ENCODE assay signal across 15 cellular contexts in the genomic region with DNA sequence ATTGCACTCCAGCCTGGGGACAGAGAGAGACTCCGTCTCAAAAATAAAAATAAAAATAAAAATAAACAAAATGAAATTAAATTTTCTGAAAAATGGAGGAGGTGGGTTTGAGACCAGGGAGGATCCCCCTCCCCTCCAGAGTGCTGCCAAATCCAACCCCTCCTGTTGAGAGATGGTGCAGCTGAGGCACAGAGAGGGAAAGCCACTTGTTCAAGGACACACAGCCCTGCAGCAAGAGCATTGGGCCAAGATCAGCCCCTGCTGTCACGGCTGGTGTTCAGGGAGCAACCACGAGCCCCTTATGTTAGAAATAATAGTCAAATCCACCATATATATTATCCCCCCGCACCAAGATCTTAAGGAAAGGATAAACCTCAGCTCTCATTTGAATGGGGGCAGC. TPM values are rescaled to one million over a fixed set of nuclear protein-coding genes. Genes with fewer than 3 reads are reported as not detected.
"Had no signal": no experiment of that assay in that cellular context is flagged by ENCODE, and none has a peak within 500 bp of the region (broad histone marks: within the 10 kb centered on the region; RNA-seq: fewer than 3 reads in every experiment).

No MANE protein-coding gene starts in this region.

- H3K36me3 ChIP-seq: adrenal gland, breast epithelium, ovary, upper lobe of left lung had no signal

- H3K27ac ChIP-seq: breast epithelium, ovary, upper lobe of left lung had no signal

- H3K4me1 ChIP-seq: breast epithelium, upper lobe of left lung had no signal

- H3K4me3 Mint-ChIP-seq: naive thymus-derived CD8-positive, alpha-beta T cell; stimulated activated naive CD8-positive, alpha-beta T cell treated with anti-CD3 and anti-CD28 coated beads, Interleukin-15, Interleukin-2, amounts not matched to agents 100 ng/mL and 50 ng/mL, for 24 hours had no signal

- H3K36me3 Mint-ChIP-seq: activated CD4-positive, alpha-beta memory T cell treated with anti-CD3 and anti-CD28 coated beads for 36 hours; naive thymus-derived CD8-positive, alpha-beta T cell had no signal

- DNase-seq: activated naive CD4-positive, alpha-beta T cell treated with anti-CD3 and anti-CD28 coated beads, Interleukin-2, amount 50 U/mL, for 16 hours; activated T-cell treated with anti-CD3 and anti-CD28 coated beads, Interleukin-2, amount 50 U/mL, for 1 hour; cerebellar nuclear complex; cortex of kidney; head of caudate nucleus; naive thymus-derived CD8-positive, alpha-beta T cell; ovary; upper lobe of left lung had no signal

- H3K27me3 ChIP-seq: adrenal gland, breast epithelium, ovary, upper lobe of left lung had no signal

- H3K4me3 ChIP-seq: adrenal gland, breast epithelium, ovary, upper lobe of left lung had no signal

- H3K4me1 Mint-ChIP-seq: naive thymus-derived CD8-positive, alpha-beta T cell had no signal

- H3K9me3 Mint-ChIP-seq: activated CD4-positive, alpha-beta memory T cell treated with anti-CD3 and anti-CD28 coated beads for 36 hours; naive thymus-derived CD8-positive, alpha-beta T cell; stimulated activated naive CD8-positive, alpha-beta T cell treated with anti-CD3 and anti-CD28 coated beads, Interleukin-15, Interleukin-2, amounts not matched to agents 100 ng/mL and 50 ng/mL, for 24 hours had no signal

- ATAC-seq: naive thymus-derived CD8-positive, alpha-beta T cell had no signal

- H3K9me3 ChIP-seq: adrenal gland, breast epithelium, ovary, upper lobe of left lung had no signal

RNA-seq across cellular contexts. Expression of a gene that starts 2.7 kb away (rescaled TPM):
- total RNA-seq: frontal cortex, kidney epithelial cell, pulmonary artery endothelial cell had no signal
